In the genomic region with DNA sequence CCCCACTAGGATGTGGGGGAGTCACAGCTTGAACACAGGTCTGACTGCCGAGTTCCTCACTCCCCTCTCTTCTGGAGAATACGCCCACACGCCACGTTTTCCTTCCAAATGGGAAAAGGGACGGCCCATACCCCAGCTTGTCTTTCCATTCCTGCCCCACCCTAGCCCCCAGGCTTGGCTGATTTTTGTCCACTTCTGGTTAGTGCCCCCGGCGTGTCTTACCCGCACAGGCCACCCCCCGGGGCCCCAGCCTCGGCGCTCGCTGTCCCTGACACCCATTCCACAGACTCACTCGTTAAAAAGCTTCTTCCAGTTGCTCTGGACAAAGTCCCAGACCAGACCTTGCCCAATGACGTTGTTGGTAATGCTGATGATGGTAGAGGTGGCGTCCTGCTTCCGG, we compare ENCODE assay signal across 23 cellular contexts. TPM values are rescaled to one million over a fixed set of nuclear protein-coding genes. Genes with fewer than 3 reads are reported as not detected.
"Had no signal": no experiment of that assay in that cellular context is flagged by ENCODE, and none has a peak within 500 bp of the region (broad histone marks: within the 10 kb centered on the region; RNA-seq: fewer than 3 reads in every experiment).

No MANE protein-coding gene starts in this region.

- H3K27ac Mint-ChIP-seq: effector memory CD8-positive, alpha-beta T cell; immature natural killer cell; naive B cell; nephron; progenitor cell of endocrine pancreas had no signal

- H3K4me3 ChIP-seq: esophagus squamous epithelium, gastroesophageal sphincter, left ventricle myocardium inferior, lung, pancreas, tibial artery, upper lobe of left lung, uterus had no signal

- H3K4me1 ChIP-seq: gastroesophageal sphincter, uterus had no signal

- H3K27me3 ChIP-seq: esophagus squamous epithelium, gastroesophageal sphincter, pancreas, tibial artery, upper lobe of left lung, uterus had no signal

- H3K36me3 ChIP-seq: gastroesophageal sphincter, uterus had no signal

- ATAC-seq: effector memory CD8-positive, alpha-beta T cell; gastroesophageal sphincter; left cardiac atrium; pancreas; right cardiac atrium; stimulated activated naive CD8-positive, alpha-beta T cell treated with anti-CD3 and anti-CD28 coated beads, Interleukin-15, Interleukin-2, amounts not matched to agents 100 U/mL and 50 U/mL, for 24 hours had no signal

- H3K9me3 ChIP-seq: pancreas, upper lobe of left lung, uterus had no signal

- H3K27ac ChIP-seq: esophagus squamous epithelium, gastroesophageal sphincter, left ventricle myocardium inferior, pancreas, tibial artery, upper lobe of left lung, uterus had no signal

- H3K4me3 Mint-ChIP-seq: effector memory CD8-positive, alpha-beta T cell; immature natural killer cell; naive B cell; nephron had no signal

- H3K4me1 Mint-ChIP-seq: immature natural killer cell, naive B cell had no signal

- H3K36me3 Mint-ChIP-seq: immature natural killer cell, naive B cell had no signal

- DNase-seq: effector memory CD8-positive, alpha-beta T cell; esophagus squamous epithelium; foreskin fibroblast; glutamatergic neuron; immature natural killer cell; left cardiac atrium; left ventricle myocardium inferior; mesenchymal stem cell; midbrain; naive B cell; small intestine; stimulated activated CD4-positive, alpha-beta T cell treated with anti-CD3 and anti-CD28 coated beads, Interleukin-2, amount 100 ng/mL, for 48 hours; stimulated activated naive CD8-positive, alpha-beta T cell treated with anti-CD3 and anti-CD28 coated beads, Interleukin-15, Interleukin-2, amounts not matched to agents 100 U/mL and 50 U/mL, for 24 hours; tibial artery; upper lobe of left lung; uterus had no signal

RNA-seq across cellular contexts. Expression of gene MESP2, which starts 14.5 kb away (rescaled TPM):
- total RNA-seq: gastroesophageal sphincter, progenitor cell of endocrine pancreas, temporal lobe had no signal
